ENCODE assay signal across 19 cellular contexts in genomic region chr15:57596978-57597377, GRCh38. TPM values are rescaled to one million over a fixed set of nuclear protein-coding genes. Genes with fewer than 3 reads are reported as not detected.
DNase-seq lines count a peak whose midpoint lies in the region; TF ChIP-seq lines count a peak whose summit lies in the region.
"Had no signal": no experiment of that assay in that cellular context is flagged by ENCODE, and none has a peak within 500 bp of the region (broad histone marks: within the 10 kb centered on the region; RNA-seq: fewer than 3 reads in every experiment).

No MANE protein-coding gene starts in this region.

- peaks cover 65% of the 10 kb centered on the region for H3K79me2 ChIP-seq in hepatocyte
- no peaks in the 10 kb centered on the region for H3K79me2 ChIP-seq in H9 (ENCODE audit: insufficient read depth, low read length)

- H3K4me2 ChIP-seq in hepatocyte (peak overlapping the region; percentile 18), H9 (ENCODE audit: insufficient read depth, insufficient read length, low read length) (no peak overlapping the region)
- H3K4me2 ChIP-seq: GM23338, KMS-11 had no signal

- H3K27me3 Mint-ChIP-seq in H9 (ENCODE audit: low read depth), result peaks cover 24% of the 10 kb centered on the region

- no peaks in the 10 kb centered on the region for H3K23me2 ChIP-seq in H9 (ENCODE audit: insufficient read length, low read depth, low read length, poor library complexity, severe bottlenecking)

- no peaks in the 10 kb centered on the region for H3K9me2 ChIP-seq in hepatocyte (replicated peaks; ENCODE audit: insufficient read depth)

- no peak overlapping the region for H2AK5ac ChIP-seq in H9 (ENCODE audit: insufficient read length, low read length)

- no peaks in the 10 kb centered on the region for H3K36me3 Mint-ChIP-seq in H9 (ENCODE audit: insufficient read depth in 1 of 3, low read depth in 3 of 3)

- no peak overlapping the region for H3K14ac ChIP-seq in H9 (ENCODE audit: insufficient read depth, low read length)

- H4K20me1 ChIP-seq in hepatocyte (ENCODE audit: insufficient read depth, poor library complexity, severe bottlenecking) (no peaks in the 10 kb centered on the region), H9 (ENCODE audit: control insufficient read depth, insufficient read depth, insufficient read length) (no peaks in the 10 kb centered on the region)

- H3K4me1 Mint-ChIP-seq in H9, result peaks cover 11 to 16% of the 10 kb centered on the region in 2 experiments

- H4K5ac ChIP-seq in H9 (ENCODE audit: insufficient read length, low read depth, low read length), result no peak overlapping the region

- H3K27ac Mint-ChIP-seq in H9, result no peak overlapping the region
- H3K27ac Mint-ChIP-seq: GM23338; stimulated activated naive CD8-positive, alpha-beta T cell treated with anti-CD3 and anti-CD28 coated beads, Interleukin-15, Interleukin-2, amounts not matched to agents 100 ng/mL and 50 ng/mL, for 24 hours had no signal

- H3K36me3 ChIP-seq in hepatocyte (replicated peaks; ENCODE audit: insufficient read depth, low read depth) (no peaks in the 10 kb centered on the region), stomach smooth muscle (ENCODE audit: control insufficient read depth in 2 of 2, insufficient read depth in 2 of 2, low read length in 2 of 2) (no peaks in the 10 kb centered on the region)

- no peaks in the 10 kb centered on the region for H3K27me3 ChIP-seq in hepatocyte
- no peaks in the 10 kb centered on the region for H3K27me3 ChIP-seq in stomach smooth muscle (ENCODE audit: control insufficient read depth in 1 of 2, insufficient read depth in 2 of 2, low read length in 2 of 2)
- no peaks in the 10 kb centered on the region for H3K27me3 ChIP-seq in H9 (ENCODE audit: insufficient read depth, low read length)

- H3K4ac ChIP-seq in H9 (ENCODE audit: low read depth, low read length), result no peak overlapping the region

- no peak overlapping the region for H4K8ac ChIP-seq in H9 (replicated peaks; ENCODE audit: insufficient read length, low read depth, low read length)

- WGBS in hepatocyte (ENCODE audit: low lambda C conversion rate, missing lambda C conversion rate), result 88% methylated on average over 4 of the region's 4 CpGs
- WGBS in H9 (ENCODE audit: extremely low coverage, insufficient read length, low lambda C conversion rate), result no CpG with 5 or more reads among the region's 4 CpGs

- no peak overlapping the region for H3K56ac ChIP-seq in H9 (ENCODE audit: insufficient read length, low read depth, low read length)

- no peaks in the 10 kb centered on the region for H3K79me1 ChIP-seq in H9 (ENCODE audit: insufficient read depth, low read depth, low read length, poor library complexity, severe bottlenecking)

- H3T11ph ChIP-seq in H9 (ENCODE audit: low read length), result no peak overlapping the region

- peak overlapping the region; percentile 89 for H3K27ac ChIP-seq in hepatocyte
- peak overlapping the region; percentile 84 for H3K27ac ChIP-seq in stomach smooth muscle (ENCODE audit: low read length)
- H3K27ac ChIP-seq in H9 (ENCODE audit: insufficient read length, low read depth, low read length), result no peak overlapping the region
- H3K27ac ChIP-seq: KMS-11 had no signal

- DNase-seq in NCI-H226, result peak; percentile 17
- DNase-seq in dermis blood vessel endothelial cell, result peak; percentile 40
- DNase-seq in hepatocyte (ENCODE audit: low spot score), result no peak
- no peak for DNase-seq in H9
- no peak for DNase-seq in NCI-H2171 treated with DMSO at 0.1 percent for 48 hours (lab: John Stamatoyannopoulos, UW)
- no peak for DNase-seq in epidermal melanocyte (ENCODE audit: insufficient read length, low spot score)
- no peak for DNase-seq in kidney glomerular epithelial cell (lab: John Stamatoyannopoulos, UW)
- DNase-seq: amniotic stem cell; left cardiac atrium; naive thymus-derived CD4-positive, alpha-beta T cell; NCI-H1417; NK-92 treated with Interleukin-12 subunit alpha and Interleukin-12 subunit beta, amount 100 ng/mL, for 24 hours; SIG-M5; T-helper 2 cell had no signal

- no peak overlapping the region for H2BK5ac ChIP-seq in H9 (ENCODE audit: insufficient read length, low read length)

- H3K18ac ChIP-seq in H9 (ENCODE audit: insufficient read length, low read depth, low read length), result no peak overlapping the region

- H2AFZ ChIP-seq in hepatocyte (no peak overlapping the region), H9 (ENCODE audit: low read length) (no peak overlapping the region)
- H2AFZ ChIP-seq: GM23338 had no signal

- H3K4me3 ChIP-seq in hepatocyte (no peak overlapping the region), stomach smooth muscle (ENCODE audit: low read length in 2 of 2) (no peak overlapping the region)
- H3K4me3 ChIP-seq: GM12878, GM23338 had no signal

- no peak overlapping the region for H2BK12ac ChIP-seq in H9 (ENCODE audit: insufficient read length, low read depth, low read length)

- H3K23ac ChIP-seq in H9 (ENCODE audit: insufficient read length, low read depth, low read length), result no peak overlapping the region

- no peak overlapping the region for H4K91ac ChIP-seq in H9 (ENCODE audit: insufficient read length, low read depth, low read length)

- no peak overlapping the region for H3K9ac ChIP-seq in stomach smooth muscle (ENCODE audit: low read length in 2 of 2)
- no peak overlapping the region for H3K9ac ChIP-seq in H9 (ENCODE audit: extremely low read depth, insufficient read length, low read length)
- H3K9ac ChIP-seq: KMS-11 had no signal

- no peak overlapping the region for H2BK20ac ChIP-seq in H9 (ENCODE audit: low read depth, low read length, poor library complexity, severe bottlenecking)

- no peak overlapping the region for H2BK15ac ChIP-seq in H9 (ENCODE audit: low read depth, low read length)

- TF ChIP-seq CTCF in hepatocyte (IDR thresholded peaks at IDR 0.05; ENCODE audit: poor library complexity) (no peak), H9 (conservative IDR thresholded peaks at IDR 0.05) (no peak)

- H3K4me1 ChIP-seq in hepatocyte (ENCODE audit: insufficient read depth) (peaks cover 24% of the 10 kb centered on the region), stomach smooth muscle (ENCODE audit: control insufficient read depth, insufficient read depth, low read length) (peaks cover 62% of the 10 kb centered on the region), H9 (ENCODE audit: insufficient read depth, low read length) (no peaks in the 10 kb centered on the region; the same call in 1 of the 2 replicates)

- H3K4me3 Mint-ChIP-seq in H9, result no peak overlapping the region
- H3K4me3 Mint-ChIP-seq: GM23338; naive thymus-derived CD4-positive, alpha-beta T cell; stimulated activated naive CD8-positive, alpha-beta T cell treated with anti-CD3 and anti-CD28 coated beads, Interleukin-15, Interleukin-2, amounts not matched to agents 100 ng/mL and 50 ng/mL, for 24 hours had no signal

- H3K9me3 Mint-ChIP-seq in H9, result no peaks in the 10 kb centered on the region
- H3K9me3 Mint-ChIP-seq: GM23338; naive thymus-derived CD4-positive, alpha-beta T cell; stimulated activated naive CD8-positive, alpha-beta T cell treated with anti-CD3 and anti-CD28 coated beads, Interleukin-15, Interleukin-2, amounts not matched to agents 100 ng/mL and 50 ng/mL, for 24 hours had no signal

- no peaks in the 10 kb centered on the region for H3K9me3 ChIP-seq in hepatocyte (ENCODE audit: low read depth)
- no peaks in the 10 kb centered on the region for H3K9me3 ChIP-seq in stomach smooth muscle (ENCODE audit: control insufficient read depth in 2 of 2, low read length in 2 of 2)
- H3K9me3 ChIP-seq in H9 (ENCODE audit: control insufficient read depth, low read depth, low read length), result no peaks in the 10 kb centered on the region

- H2BK120ac ChIP-seq in H9 (ENCODE audit: low read depth, low read length, poor library complexity, severe bottlenecking), result no peak overlapping the region

RNA-seq across cellular contexts. Expression of gene MYZAP, which starts 5.3 kb away (rescaled TPM):
- total RNA-seq in dermis blood vessel endothelial cell (82.5 and 94.7 TPM in 2 replicates), hepatocyte (15.5 and 20.3 TPM in 2 replicates), H9 (2021) (0.63 and 0.72 TPM in 2 replicates)
- 12.0 and 17.0 TPM in 2 replicates for polyA plus RNA-seq in hepatocyte
- total RNA-seq: GM12878 had no signal
- polyA plus RNA-seq: GM12878 had no signal

Comparison
In these comparisons a context has a peak if more than half of its experiments do, and no peak if none do; other contexts are left out.
1. DNase-seq: peak in NCI-H226 (single experiment) and dermis blood vessel endothelial cell (single experiment); none in hepatocyte (single experiment), H9 (single experiment), NCI-H2171 treated with DMSO at 0.1 percent for 48 hours (single experiment), epidermal melanocyte (single experiment) and kidney glomerular epithelial cell (single experiment).